Comparison of ENCODE assay signal across 2 cellular contexts in the genomic region with DNA sequence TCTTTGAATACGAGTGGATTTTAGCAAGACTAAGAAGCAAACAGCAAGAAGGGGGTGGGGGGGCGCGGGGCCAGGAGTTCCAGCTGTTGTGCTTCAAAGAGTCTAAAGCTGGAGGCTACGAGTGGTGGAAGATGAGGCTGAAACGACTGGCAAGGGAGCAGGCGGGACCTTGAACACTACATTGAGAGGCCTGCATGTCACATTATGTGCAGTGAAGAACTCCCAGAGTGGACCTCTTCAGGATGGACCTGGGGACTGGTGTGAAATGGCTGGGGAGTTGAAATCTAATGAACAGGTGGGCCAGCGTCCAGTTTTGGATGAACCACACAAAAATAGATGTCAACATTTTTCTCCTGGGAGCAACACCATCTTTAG.
TF ChIP-seq lines count a peak whose summit lies in the region.

No MANE protein-coding gene starts in this region.

TF ChIP-seq in GM23338, 12 proteins besides CTCF, POLR2A, EP300 and RAD21 (continues in another document):
- TF ChIP-seq, protein P1, sequence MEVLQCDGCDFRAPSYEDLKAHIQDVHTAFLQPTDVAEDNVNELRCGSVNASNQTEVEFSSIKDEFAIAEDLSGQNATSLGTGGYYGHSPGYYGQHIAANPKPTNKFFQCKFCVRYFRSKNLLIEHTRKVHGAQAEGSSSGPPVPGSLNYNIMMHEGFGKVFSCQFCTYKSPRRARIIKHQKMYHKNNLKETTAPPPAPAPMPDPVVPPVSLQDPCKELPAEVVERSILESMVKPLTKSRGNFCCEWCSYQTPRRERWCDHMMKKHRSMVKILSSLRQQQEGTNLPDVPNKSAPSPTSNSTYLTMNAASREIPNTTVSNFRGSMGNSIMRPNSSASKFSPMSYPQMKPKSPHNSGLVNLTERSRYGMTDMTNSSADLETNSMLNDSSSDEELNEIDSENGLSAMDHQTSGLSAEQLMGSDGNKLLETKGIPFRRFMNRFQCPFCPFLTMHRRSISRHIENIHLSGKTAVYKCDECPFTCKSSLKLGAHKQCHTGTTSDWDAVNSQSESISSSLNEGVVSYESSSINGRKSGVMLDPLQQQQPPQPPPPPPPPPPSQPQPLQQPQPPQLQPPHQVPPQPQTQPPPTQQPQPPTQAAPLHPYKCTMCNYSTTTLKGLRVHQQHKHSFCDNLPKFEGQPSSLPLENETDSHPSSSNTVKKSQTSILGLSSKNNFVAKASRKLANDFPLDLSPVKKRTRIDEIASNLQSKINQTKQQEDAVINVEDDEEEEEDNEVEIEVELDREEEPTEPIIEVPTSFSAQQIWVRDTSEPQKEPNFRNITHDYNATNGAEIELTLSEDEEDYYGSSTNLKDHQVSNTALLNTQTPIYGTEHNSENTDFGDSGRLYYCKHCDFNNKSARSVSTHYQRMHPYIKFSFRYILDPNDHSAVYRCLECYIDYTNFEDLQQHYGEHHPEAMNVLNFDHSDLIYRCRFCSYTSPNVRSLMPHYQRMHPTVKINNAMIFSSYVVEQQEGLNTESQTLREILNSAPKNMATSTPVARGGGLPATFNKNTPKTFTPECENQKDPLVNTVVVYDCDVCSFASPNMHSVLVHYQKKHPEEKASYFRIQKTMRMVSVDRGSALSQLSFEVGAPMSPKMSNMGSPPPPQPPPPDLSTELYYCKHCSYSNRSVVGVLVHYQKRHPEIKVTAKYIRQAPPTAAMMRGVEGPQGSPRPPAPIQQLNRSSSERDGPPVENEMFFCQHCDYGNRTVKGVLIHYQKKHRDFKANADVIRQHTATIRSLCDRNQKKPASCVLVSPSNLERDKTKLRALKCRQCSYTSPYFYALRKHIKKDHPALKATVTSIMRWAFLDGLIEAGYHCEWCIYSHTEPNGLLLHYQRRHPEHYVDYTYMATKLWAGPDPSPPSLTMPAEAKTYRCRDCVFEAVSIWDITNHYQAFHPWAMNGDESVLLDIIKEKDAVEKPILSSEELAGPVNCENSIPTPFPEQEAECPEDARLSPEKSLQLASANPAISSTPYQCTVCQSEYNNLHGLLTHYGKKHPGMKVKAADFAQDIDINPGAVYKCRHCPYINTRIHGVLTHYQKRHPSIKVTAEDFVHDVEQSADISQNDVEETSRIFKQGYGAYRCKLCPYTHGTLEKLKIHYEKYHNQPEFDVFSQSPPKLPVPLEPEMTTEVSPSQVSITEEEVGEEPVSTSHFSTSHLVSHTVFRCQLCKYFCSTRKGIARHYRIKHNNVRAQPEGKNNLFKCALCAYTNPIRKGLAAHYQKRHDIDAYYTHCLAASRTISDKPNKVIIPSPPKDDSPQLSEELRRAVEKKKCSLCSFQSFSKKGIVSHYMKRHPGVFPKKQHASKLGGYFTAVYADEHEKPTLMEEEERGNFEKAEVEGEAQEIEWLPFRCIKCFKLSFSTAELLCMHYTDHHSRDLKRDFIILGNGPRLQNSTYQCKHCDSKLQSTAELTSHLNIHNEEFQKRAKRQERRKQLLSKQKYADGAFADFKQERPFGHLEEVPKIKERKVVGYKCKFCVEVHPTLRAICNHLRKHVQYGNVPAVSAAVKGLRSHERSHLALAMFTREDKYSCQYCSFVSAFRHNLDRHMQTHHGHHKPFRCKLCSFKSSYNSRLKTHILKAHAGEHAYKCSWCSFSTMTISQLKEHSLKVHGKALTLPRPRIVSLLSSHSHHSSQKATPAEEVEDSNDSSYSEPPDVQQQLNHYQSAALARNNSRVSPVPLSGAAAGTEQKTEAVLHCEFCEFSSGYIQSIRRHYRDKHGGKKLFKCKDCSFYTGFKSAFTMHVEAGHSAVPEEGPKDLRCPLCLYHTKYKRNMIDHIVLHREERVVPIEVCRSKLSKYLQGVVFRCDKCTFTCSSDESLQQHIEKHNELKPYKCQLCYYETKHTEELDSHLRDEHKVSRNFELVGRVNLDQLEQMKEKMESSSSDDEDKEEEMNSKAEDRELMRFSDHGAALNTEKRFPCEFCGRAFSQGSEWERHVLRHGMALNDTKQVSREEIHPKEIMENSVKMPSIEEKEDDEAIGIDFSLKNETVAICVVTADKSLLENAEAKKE (CRISPR knock-in tag; IDR thresholded peaks at IDR 0.05): no peak
- TF ChIP-seq JUNB (IDR thresholded peaks at IDR 0.05; ENCODE audit: unreplicated experiment) (no peak), ZNF114 (CRISPR knock-in tag; IDR thresholded peaks at IDR 0.05) (no peak), ZNF331 (CRISPR knock-in tag; IDR thresholded peaks at IDR 0.05; ENCODE audit: low read depth) (no peak), NANOG (IDR thresholded peaks at IDR 0.05; ENCODE audit: borderline replicate concordance) (no peak), EZH2 (IDR thresholded peaks at IDR 0.05; ENCODE audit: low read depth, unreplicated experiment) (no peak), POLR2AphosphoS5 (IDR thresholded peaks at IDR 0.05; ENCODE audit: low read depth) (no peak), CREB1 (CRISPR knock-in tag; IDR thresholded peaks at IDR 0.05; ENCODE audit: low read depth) (no peak)
- TF ChIP-seq, protein P2, sequence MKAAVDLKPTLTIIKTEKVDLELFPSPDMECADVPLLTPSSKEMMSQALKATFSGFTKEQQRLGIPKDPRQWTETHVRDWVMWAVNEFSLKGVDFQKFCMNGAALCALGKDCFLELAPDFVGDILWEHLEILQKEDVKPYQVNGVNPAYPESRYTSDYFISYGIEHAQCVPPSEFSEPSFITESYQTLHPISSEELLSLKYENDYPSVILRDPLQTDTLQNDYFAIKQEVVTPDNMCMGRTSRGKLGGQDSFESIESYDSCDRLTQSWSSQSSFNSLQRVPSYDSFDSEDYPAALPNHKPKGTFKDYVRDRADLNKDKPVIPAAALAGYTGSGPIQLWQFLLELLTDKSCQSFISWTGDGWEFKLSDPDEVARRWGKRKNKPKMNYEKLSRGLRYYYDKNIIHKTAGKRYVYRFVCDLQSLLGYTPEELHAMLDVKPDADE (IDR thresholded peaks at IDR 0.05): no peak
- TF ChIP-seq, protein P3, sequence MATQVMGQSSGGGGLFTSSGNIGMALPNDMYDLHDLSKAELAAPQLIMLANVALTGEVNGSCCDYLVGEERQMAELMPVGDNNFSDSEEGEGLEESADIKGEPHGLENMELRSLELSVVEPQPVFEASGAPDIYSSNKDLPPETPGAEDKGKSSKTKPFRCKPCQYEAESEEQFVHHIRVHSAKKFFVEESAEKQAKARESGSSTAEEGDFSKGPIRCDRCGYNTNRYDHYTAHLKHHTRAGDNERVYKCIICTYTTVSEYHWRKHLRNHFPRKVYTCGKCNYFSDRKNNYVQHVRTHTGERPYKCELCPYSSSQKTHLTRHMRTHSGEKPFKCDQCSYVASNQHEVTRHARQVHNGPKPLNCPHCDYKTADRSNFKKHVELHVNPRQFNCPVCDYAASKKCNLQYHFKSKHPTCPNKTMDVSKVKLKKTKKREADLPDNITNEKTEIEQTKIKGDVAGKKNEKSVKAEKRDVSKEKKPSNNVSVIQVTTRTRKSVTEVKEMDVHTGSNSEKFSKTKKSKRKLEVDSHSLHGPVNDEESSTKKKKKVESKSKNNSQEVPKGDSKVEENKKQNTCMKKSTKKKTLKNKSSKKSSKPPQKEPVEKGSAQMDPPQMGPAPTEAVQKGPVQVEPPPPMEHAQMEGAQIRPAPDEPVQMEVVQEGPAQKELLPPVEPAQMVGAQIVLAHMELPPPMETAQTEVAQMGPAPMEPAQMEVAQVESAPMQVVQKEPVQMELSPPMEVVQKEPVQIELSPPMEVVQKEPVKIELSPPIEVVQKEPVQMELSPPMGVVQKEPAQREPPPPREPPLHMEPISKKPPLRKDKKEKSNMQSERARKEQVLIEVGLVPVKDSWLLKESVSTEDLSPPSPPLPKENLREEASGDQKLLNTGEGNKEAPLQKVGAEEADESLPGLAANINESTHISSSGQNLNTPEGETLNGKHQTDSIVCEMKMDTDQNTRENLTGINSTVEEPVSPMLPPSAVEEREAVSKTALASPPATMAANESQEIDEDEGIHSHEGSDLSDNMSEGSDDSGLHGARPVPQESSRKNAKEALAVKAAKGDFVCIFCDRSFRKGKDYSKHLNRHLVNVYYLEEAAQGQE (IDR thresholded peaks at IDR 0.05; ENCODE audit: unreplicated experiment): no peak

TF ChIP-seq in K562, 482 proteins besides CTCF, POLR2A, EP300 and RAD21:
- TF ChIP-seq PCBP1 (IDR thresholded peaks at IDR 0.05; ENCODE audit: low read depth, low read length, poor library complexity, severe bottlenecking): no peak
- TF ChIP-seq KDM1A (IDR thresholded peaks at IDR 0.05): no peak
- no peak for TF ChIP-seq CEBPG (CRISPR knock-in tag; IDR thresholded peaks at IDR 0.05)
- TF ChIP-seq CEBPG (tag; conservative IDR thresholded peaks at IDR 0.05 in 1 of 2, IDR thresholded peaks at IDR 0.05 in 1 of 2): no peak
- TF ChIP-seq, protein P4, sequence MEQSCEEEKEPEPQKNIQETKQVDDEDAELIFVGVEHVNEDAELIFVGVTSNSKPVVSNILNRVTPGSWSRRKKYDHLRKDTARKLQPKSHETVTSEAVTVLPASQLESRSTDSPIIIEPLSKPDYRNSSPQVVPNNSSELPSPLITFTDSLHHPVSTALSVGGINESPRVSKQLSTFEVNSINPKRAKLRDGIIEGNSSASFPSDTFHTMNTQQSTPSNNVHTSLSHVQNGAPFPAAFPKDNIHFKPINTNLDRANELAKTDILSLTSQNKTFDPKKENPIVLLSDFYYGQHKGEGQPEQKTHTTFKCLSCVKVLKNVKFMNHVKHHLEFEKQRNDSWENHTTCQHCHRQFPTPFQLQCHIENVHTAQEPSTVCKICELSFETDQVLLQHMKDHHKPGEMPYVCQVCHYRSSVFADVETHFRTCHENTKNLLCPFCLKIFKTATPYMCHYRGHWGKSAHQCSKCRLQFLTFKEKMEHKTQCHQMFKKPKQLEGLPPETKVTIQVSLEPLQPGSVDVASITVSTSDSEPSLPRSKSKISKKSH (CRISPR knock-in tag; IDR thresholded peaks at IDR 0.05): no peak
- no peak for TF ChIP-seq CREM (IDR thresholded peaks at IDR 0.05; ENCODE audit: low read depth)
- no peak for TF ChIP-seq ZNF830 (CRISPR knock-in tag; IDR thresholded peaks at IDR 0.05)
- no peak for TF ChIP-seq POLR3A (IDR thresholded peaks at IDR 0.05; ENCODE audit: borderline replicate concordance, extremely low read depth, insufficient read depth, insufficient read length)
- TF ChIP-seq ETS2 (tag; IDR thresholded peaks at IDR 0.05; ENCODE audit: borderline replicate concordance, poor library complexity, severe bottlenecking): no peak
- no peak for TF ChIP-seq PRMT5 (CRISPR knock-in tag; IDR thresholded peaks at IDR 0.05)
- TF ChIP-seq, protein P5, sequence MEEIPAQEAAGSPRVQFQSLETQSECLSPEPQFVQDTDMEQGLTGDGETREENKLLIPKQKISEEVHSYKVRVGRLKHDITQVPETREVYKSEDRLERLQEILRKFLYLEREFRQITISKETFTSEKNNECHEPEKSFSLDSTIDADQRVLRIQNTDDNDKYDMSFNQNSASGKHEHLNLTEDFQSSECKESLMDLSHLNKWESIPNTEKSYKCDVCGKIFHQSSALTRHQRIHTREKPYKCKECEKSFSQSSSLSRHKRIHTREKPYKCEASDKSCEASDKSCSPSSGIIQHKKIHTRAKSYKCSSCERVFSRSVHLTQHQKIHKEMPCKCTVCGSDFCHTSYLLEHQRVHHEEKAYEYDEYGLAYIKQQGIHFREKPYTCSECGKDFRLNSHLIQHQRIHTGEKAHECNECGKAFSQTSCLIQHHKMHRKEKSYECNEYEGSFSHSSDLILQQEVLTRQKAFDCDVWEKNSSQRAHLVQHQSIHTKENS (CRISPR knock-in tag; IDR thresholded peaks at IDR 0.05): no peak
- TF ChIP-seq TFAM (CRISPR knock-in tag; conservative IDR thresholded peaks at IDR 0.05): no peak
- no peak for TF ChIP-seq TBL1XR1 (IDR thresholded peaks at IDR 0.05; ENCODE audit: low read length in 2 of 2)
- no peak for TF ChIP-seq ZNF174 (CRISPR knock-in tag; IDR thresholded peaks at IDR 0.05)
- TF ChIP-seq NRF1 (conservative IDR thresholded peaks at IDR 0.05 in 1 of 2, IDR thresholded peaks at IDR 0.05 in 1 of 2): no peak
- no peak for TF ChIP-seq SAP30 (IDR thresholded peaks at IDR 0.05; ENCODE audit: borderline replicate concordance, insufficient read depth, low read depth, low read length, poor library complexity, severe bottlenecking)
- no peak for TF ChIP-seq MCM7 (IDR thresholded peaks at IDR 0.05)
- TF ChIP-seq, protein P6, sequence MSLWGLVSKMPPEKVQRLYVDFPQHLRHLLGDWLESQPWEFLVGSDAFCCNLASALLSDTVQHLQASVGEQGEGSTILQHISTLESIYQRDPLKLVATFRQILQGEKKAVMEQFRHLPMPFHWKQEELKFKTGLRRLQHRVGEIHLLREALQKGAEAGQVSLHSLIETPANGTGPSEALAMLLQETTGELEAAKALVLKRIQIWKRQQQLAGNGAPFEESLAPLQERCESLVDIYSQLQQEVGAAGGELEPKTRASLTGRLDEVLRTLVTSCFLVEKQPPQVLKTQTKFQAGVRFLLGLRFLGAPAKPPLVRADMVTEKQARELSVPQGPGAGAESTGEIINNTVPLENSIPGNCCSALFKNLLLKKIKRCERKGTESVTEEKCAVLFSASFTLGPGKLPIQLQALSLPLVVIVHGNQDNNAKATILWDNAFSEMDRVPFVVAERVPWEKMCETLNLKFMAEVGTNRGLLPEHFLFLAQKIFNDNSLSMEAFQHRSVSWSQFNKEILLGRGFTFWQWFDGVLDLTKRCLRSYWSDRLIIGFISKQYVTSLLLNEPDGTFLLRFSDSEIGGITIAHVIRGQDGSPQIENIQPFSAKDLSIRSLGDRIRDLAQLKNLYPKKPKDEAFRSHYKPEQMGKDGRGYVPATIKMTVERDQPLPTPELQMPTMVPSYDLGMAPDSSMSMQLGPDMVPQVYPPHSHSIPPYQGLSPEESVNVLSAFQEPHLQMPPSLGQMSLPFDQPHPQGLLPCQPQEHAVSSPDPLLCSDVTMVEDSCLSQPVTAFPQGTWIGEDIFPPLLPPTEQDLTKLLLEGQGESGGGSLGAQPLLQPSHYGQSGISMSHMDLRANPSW (CRISPR knock-in tag; IDR thresholded peaks at IDR 0.05): no peak
- no peak for TF ChIP-seq IFI16 (CRISPR knock-in tag; IDR thresholded peaks at IDR 0.05)
